Comparison of ENCODE assay signal across 10 cellular contexts in the genomic region with DNA sequence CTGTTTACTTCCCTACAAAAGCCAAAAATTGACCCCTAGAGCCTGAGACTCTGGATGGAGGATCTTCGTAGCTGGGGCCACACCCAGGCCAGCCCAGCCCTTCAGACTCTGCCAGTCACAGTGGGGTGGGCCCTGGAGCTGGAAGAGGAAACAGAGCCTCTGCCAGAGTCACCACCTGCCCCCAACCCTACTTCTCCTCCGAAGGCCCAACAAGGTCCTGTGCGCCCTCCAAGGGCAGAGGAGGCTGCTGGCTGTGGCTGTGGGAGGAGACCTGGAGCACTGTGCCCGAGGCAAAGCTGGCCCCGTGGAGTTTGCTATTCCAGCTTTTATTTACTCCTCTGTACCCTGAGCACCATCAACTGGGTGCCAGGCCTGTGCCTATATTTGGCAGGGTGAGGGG. TPM values are rescaled to one million over a fixed set of nuclear protein-coding genes. Genes with fewer than 3 reads are reported as not detected.
DNase-seq lines count a peak whose midpoint lies in the region; ATAC-seq and TF ChIP-seq lines count a peak whose summit lies in the region.
"Had no signal": no experiment of that assay in that cellular context is flagged by ENCODE, and none has a peak within 500 bp of the region (broad histone marks: within the 10 kb centered on the region; RNA-seq: fewer than 3 reads in every experiment).

No MANE protein-coding gene starts in this region.

- CTCF ChIA-PET in activated CD4-positive, alpha-beta memory T cell treated with anti-CD3 and anti-CD28 coated beads for 36 hours (lab: Charles Lee): interaction anchor here (0.8 to 10.3 kb wide), 5 partner anchors 9 to 135 kb away, joined by 3 to 317 read pairs (median 221); a partner anchor contains a TSS

- H3K9me3 Mint-ChIP-seq in activated naive CD4-positive, alpha-beta T cell treated with anti-CD3 and anti-CD28 coated beads, Interleukin-2, amount 50 U/mL, for 24 hours: no peaks in the 10 kb centered on the region
- no peaks in the 10 kb centered on the region for H3K9me3 Mint-ChIP-seq in activated CD4-positive, alpha-beta memory T cell treated with anti-CD3 and anti-CD28 coated beads for 36 hours
- H3K9me3 Mint-ChIP-seq in endodermal cell: no peaks in the 10 kb centered on the region
- H3K9me3 Mint-ChIP-seq: WTC11 had no signal

- peak overlapping the region; percentile 49 for H3K27ac ChIP-seq in suprapubic skin
- no peak overlapping the region for H3K27ac ChIP-seq in endodermal cell (ENCODE audit: low read depth, low read length)

- ATAC-seq in left lobe of liver (peak; percentile 46), HG03469 (IDR thresholded peaks at IDR 0.05; ENCODE audit: unreplicated experiment) (no peak)
- ATAC-seq: WTC11 had no signal

- H3K4me1 Mint-ChIP-seq in activated naive CD4-positive, alpha-beta T cell treated with anti-CD3 and anti-CD28 coated beads, Interleukin-2, amount 50 U/mL, for 24 hours: peaks cover 79% of the 10 kb centered on the region
- H3K4me1 Mint-ChIP-seq in activated CD4-positive, alpha-beta memory T cell treated with anti-CD3 and anti-CD28 coated beads for 36 hours (ENCODE audit: low read depth): peaks cover 81% of the 10 kb centered on the region
- no peaks in the 10 kb centered on the region for H3K4me1 Mint-ChIP-seq in endodermal cell
- H3K4me1 Mint-ChIP-seq: WTC11 had no signal

- peak overlapping the region; percentile 95 for H3K27ac Mint-ChIP-seq in activated naive CD4-positive, alpha-beta T cell treated with anti-CD3 and anti-CD28 coated beads, Interleukin-2, amount 50 U/mL, for 24 hours
- H3K27ac Mint-ChIP-seq in activated CD4-positive, alpha-beta memory T cell treated with anti-CD3 and anti-CD28 coated beads for 36 hours: peak overlapping the region; percentile 98
- H3K27ac Mint-ChIP-seq in endodermal cell: no peak overlapping the region
- H3K27ac Mint-ChIP-seq: WTC11 had no signal

- H3K4me1 ChIP-seq in suprapubic skin (peaks cover 49% of the 10 kb centered on the region), endodermal cell (ENCODE audit: control insufficient read depth, insufficient read depth, low read length) (no peaks in the 10 kb centered on the region)
- H3K4me1 ChIP-seq: BE2C had no signal

- H3K36me3 Mint-ChIP-seq in activated naive CD4-positive, alpha-beta T cell treated with anti-CD3 and anti-CD28 coated beads, Interleukin-2, amount 50 U/mL, for 24 hours: peaks cover 1% of the 10 kb centered on the region
- H3K36me3 Mint-ChIP-seq in activated CD4-positive, alpha-beta memory T cell treated with anti-CD3 and anti-CD28 coated beads for 36 hours: peaks cover 33% of the 10 kb centered on the region
- no peaks in the 10 kb centered on the region for H3K36me3 Mint-ChIP-seq in endodermal cell (ENCODE audit: low read depth)
- H3K36me3 Mint-ChIP-seq: WTC11 had no signal

- WGBS in suprapubic skin: 15% methylated on average over 5 of the region's 5 CpGs
- 78 to 93% methylated on average over 3 to 5 of the region's 5 CpGs for WGBS in endodermal cell (ENCODE audit: insufficient coverage in 1 of 2, insufficient read length in 1 of 2), 2 experiments

- TF ChIP-seq CTCF in suprapubic skin (IDR thresholded peaks at IDR 0.05) (no peak), endodermal cell (conservative IDR thresholded peaks at IDR 0.05) (no peak)

- DNase-seq in activated naive CD4-positive, alpha-beta T cell treated with anti-CD3 and anti-CD28 coated beads, Interleukin-2, amount 50 U/mL, for 16 hours: no peak
- peak; percentile 38 for DNase-seq in activated CD4-positive, alpha-beta memory T cell treated with anti-CD3 and anti-CD28 coated beads for 36 hours
- DNase-seq in left lobe of liver (ENCODE audit: low spot score) (no peak), suprapubic skin (ENCODE audit: low spot score in 2 of 2) (no peak), NCI-H2196 treated with DMSO at 0.1 percent for 48 hours (lab: John Stamatoyannopoulos, UW; ENCODE audit: unreplicated experiment) (no peak), endodermal cell (no peak)
- DNase-seq: BE2C had no signal

- intact Hi-C loops in activated CD4-positive, alpha-beta memory T cell treated with anti-CD3 and anti-CD28 coated beads for 36 hours (cut with micrococcal nuclease): no loop called here

- no peaks in the 10 kb centered on the region for H3K36me3 ChIP-seq in suprapubic skin
- H3K36me3 ChIP-seq in endodermal cell (ENCODE audit: control insufficient read depth, insufficient read depth, low read length): no peaks in the 10 kb centered on the region
- H3K36me3 ChIP-seq: BE2C had no signal

- H3K9me3 ChIP-seq in suprapubic skin: no peaks in the 10 kb centered on the region
- H3K9me3 ChIP-seq in endodermal cell (ENCODE audit: control insufficient read depth, low read length): no peaks in the 10 kb centered on the region
- H3K9me3 ChIP-seq: BE2C had no signal

- H3K4me3 ChIP-seq in suprapubic skin (no peak overlapping the region), endodermal cell (ENCODE audit: low read length) (no peak overlapping the region)

- peak overlapping the region; percentile 40 for H3K4me3 Mint-ChIP-seq in activated naive CD4-positive, alpha-beta T cell treated with anti-CD3 and anti-CD28 coated beads, Interleukin-2, amount 50 U/mL, for 24 hours
- peak overlapping the region; percentile 57 for H3K4me3 Mint-ChIP-seq in activated CD4-positive, alpha-beta memory T cell treated with anti-CD3 and anti-CD28 coated beads for 36 hours
- no peak overlapping the region for H3K4me3 Mint-ChIP-seq in endodermal cell
- H3K4me3 Mint-ChIP-seq: WTC11 had no signal

- POLR2A ChIA-PET in activated CD4-positive, alpha-beta memory T cell treated with anti-CD3 and anti-CD28 coated beads for 36 hours (lab: Charles Lee): interaction anchor here (0.8 to 11.1 kb wide), 3 partner anchors 16 to 256 kb away, joined by 3 to 859 read pairs (median 510); a partner anchor contains a TSS

- H3K27me3 Mint-ChIP-seq in activated naive CD4-positive, alpha-beta T cell treated with anti-CD3 and anti-CD28 coated beads, Interleukin-2, amount 50 U/mL, for 24 hours: no peaks in the 10 kb centered on the region
- H3K27me3 Mint-ChIP-seq in activated CD4-positive, alpha-beta memory T cell treated with anti-CD3 and anti-CD28 coated beads for 36 hours: no peaks in the 10 kb centered on the region
- H3K27me3 Mint-ChIP-seq in endodermal cell (ENCODE audit: insufficient read depth): peaks cover 4% of the 10 kb centered on the region

- no peaks in the 10 kb centered on the region for H3K27me3 ChIP-seq in suprapubic skin
- H3K27me3 ChIP-seq in endodermal cell (ENCODE audit: control insufficient read depth, insufficient read depth, low read length, poor library complexity, severe bottlenecking): no peaks in the 10 kb centered on the region
- H3K27me3 ChIP-seq: BE2C had no signal

- no peak for TF ChIP-seq EP300 in suprapubic skin (IDR thresholded peaks at IDR 0.05)

- no peak for TF ChIP-seq POLR2A in suprapubic skin (IDR thresholded peaks at IDR 0.05)

- no peak overlapping the region for H3K9ac ChIP-seq in endodermal cell (ENCODE audit: extremely low read depth, low read length, poor library complexity, severe bottlenecking)

RNA-seq across cellular contexts. Expression of a gene that starts 19.0 kb away (rescaled TPM):
- 100 to 1,000 TPM; 319 TPM for total RNA-seq in activated CD4-positive, alpha-beta memory T cell treated with anti-CD3 and anti-CD28 coated beads for 36 hours
- total RNA-seq in left lobe of liver (8.5 TPM), suprapubic skin (10 to 100 TPM; 12.8 to 20.5 (median 14.7) TPM), endodermal cell (1 to 10 TPM; 1.2 to 2.0 TPM)
- 3.6 TPM for polyA plus RNA-seq in endodermal cell (2013, experiment 1 of 2)
- 3.7 TPM for polyA plus RNA-seq in endodermal cell (2013, experiment 2 of 2)

RNA-seq across cellular contexts. Expression of a gene that starts 23.2 kb away (rescaled TPM):
- 10 to 100 TPM; 78.7 to 82.6 TPM for total RNA-seq in activated CD4-positive, alpha-beta memory T cell treated with anti-CD3 and anti-CD28 coated beads for 36 hours
- total RNA-seq in left lobe of liver (16.8 TPM), suprapubic skin (10 to 100 TPM in 1 of 4 donors, 1 to 10 TPM in 3; 3.8 to 10.6 (median 8.4) TPM), endodermal cell (10 to 100 TPM; 24.1 to 25.8 TPM)
- polyA plus RNA-seq in endodermal cell (2013, experiment 1 of 2): 21.2 TPM
- polyA plus RNA-seq in endodermal cell (2013, experiment 2 of 2): 19.8 TPM

RNA-seq across cellular contexts. Expression of a gene that starts 24.4 kb away (rescaled TPM):
- 100 to 1,000 TPM; 186 to 187 TPM for total RNA-seq in activated CD4-positive, alpha-beta memory T cell treated with anti-CD3 and anti-CD28 coated beads for 36 hours
- total RNA-seq in left lobe of liver (16.1 TPM), suprapubic skin (100 to 1,000 TPM in 2 of 4 donors, 10 to 100 TPM in 2; 71.5 to 120 (median 99.4) TPM), endodermal cell (10 to 100 TPM; 37.2 to 39.7 TPM)
- polyA plus RNA-seq in endodermal cell (2013, experiment 1 of 2): 29.9 TPM
- 26.1 TPM for polyA plus RNA-seq in endodermal cell (2013, experiment 2 of 2)

RNA-seq across cellular contexts. Expression of a gene that starts 25.0 kb away (rescaled TPM):
- total RNA-seq in activated CD4-positive, alpha-beta memory T cell treated with anti-CD3 and anti-CD28 coated beads for 36 hours: 10 to 100 TPM; 16.7 to 17.0 TPM
- 3.0 TPM for total RNA-seq in left lobe of liver
- total RNA-seq in suprapubic skin: 1 to 10 TPM; 1.3 to 3.7 (median 2.2) TPM
- 10 to 100 TPM; 14.4 to 16.9 TPM for total RNA-seq in endodermal cell
- polyA plus RNA-seq in endodermal cell (2013, experiment 1 of 2): 15.6 TPM
- 15.4 TPM for polyA plus RNA-seq in endodermal cell (2013, experiment 2 of 2)

Comparison
In these comparisons a context has a peak if more than half of its experiments do, and no peak if none do; other contexts are left out.
1. RNA of a gene that starts 19.0 kb away (total RNA-seq): 319 TPM in activated CD4-positive, alpha-beta memory T cell treated with anti-CD3 and anti-CD28 coated beads for 36 hours; 12.8 to 20.5 TPM in suprapubic skin, 8.5 TPM in left lobe of liver (single experiment) and 1.2 to 2.0 TPM in endodermal cell; every median in the first group is over 10 times any median in the second.